In genomic region chr1:32464716-32465540, GRCh38 we compare ENCODE assay signal across 8 cellular contexts. TPM values are rescaled to one million over a fixed set of nuclear protein-coding genes. Genes with fewer than 3 reads are reported as not detected.
DNase-seq lines count a peak whose midpoint lies in the region; ATAC-seq and TF ChIP-seq lines count a peak whose summit lies in the region.

ZBTB8B (plus strand) TSS chr1:32465072; CDS start chr1:32470625, 5,553 bp downstream.

- intact Hi-C loops in posterior cingulate gyrus (cut with DNase I): loop anchor here (5.0 kb wide), 1 partner anchor 37 kb away; no protein-coding TSS in a partner anchor

- H3K4me3 ChIP-seq in HFF-Myc (replicated peaks; ENCODE audit: low read depth, low read length) (peak within 1 kb of the TSS; percentile 43), astrocyte of the spinal cord (ENCODE audit: low read depth, low read length) (peak within 1 kb of the TSS; percentile 52)

- in situ Hi-C loops in astrocyte of the spinal cord (cut with HindIII; ENCODE audit: low sequenced_read_pairs): no loop called here

- TF ChIP-seq CTCF in HFF-Myc (IDR thresholded peaks at IDR 0.05; ENCODE audit: low read depth, low read length, missing control alignments) (no peak), astrocyte of the spinal cord (IDR thresholded peaks at IDR 0.05; ENCODE audit: low read depth, low read length) (no peak)

- no peak for ATAC-seq in GM21786 (IDR thresholded peaks at IDR 0.05; ENCODE audit: unreplicated experiment)

- DNase-seq in 8988T: peak; percentile 79
- DNase-seq in HFF-Myc (ENCODE audit: extremely low read depth, low read depth): no peak
- peak; percentile 43 for DNase-seq in RPMI7951 (ENCODE audit: low read depth)
- DNase-seq in astrocyte of the spinal cord (ENCODE audit: low read depth, low spot score): peak; percentile 68
- peak; percentile 80 for DNase-seq in hepatic stellate cell (ENCODE audit: low spot score)
- DNase-seq in posterior cingulate gyrus: peak; percentile 76 to 99 (median 92)
- no peak for DNase-seq in RKO (ENCODE audit: low spot score)

RNA-seq across cellular contexts. Expression of gene ZBTB8B, which starts in this region (rescaled TPM):
- total RNA-seq in RPMI7951 (2014; rRNA removed; shearing (Covaris generic)): under 0.01 TPM in 1 of 2 replicates, not detected in the other

Comparison
In these comparisons a context has a peak if more than half of its experiments do, and no peak if none do; other contexts are left out.
1. Peak in DNase-seq in RPMI7951; RNA of the gene not detected or under 1 TPM.
2. DNase-seq: peak in 8988T (single experiment), astrocyte of the spinal cord (single experiment), hepatic stellate cell (single experiment) and posterior cingulate gyrus (10 of 10); none in HFF-Myc (single experiment) and RKO (single experiment).